22 cellular contexts compared by ENCODE assay signal in the genomic region with DNA sequence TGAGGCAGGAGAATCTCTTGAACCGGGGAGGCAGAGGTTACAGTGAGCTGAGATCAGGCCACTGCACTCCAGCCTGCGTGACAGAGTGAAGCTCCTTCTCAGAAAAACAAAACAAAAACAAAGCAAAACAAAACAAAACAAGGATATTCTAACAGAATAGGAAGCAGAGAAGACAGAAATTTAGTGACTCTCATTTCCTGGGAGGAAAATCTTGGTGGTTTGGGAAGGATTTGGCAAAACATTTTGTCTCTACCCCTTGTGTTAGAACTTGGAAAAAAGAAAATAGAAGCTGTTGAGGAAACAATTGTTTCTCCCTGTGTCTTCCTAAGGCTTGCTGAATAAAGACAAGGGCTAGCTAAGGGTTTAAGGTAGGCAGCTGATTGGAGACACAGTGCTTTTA.
DNase-seq lines count a peak whose midpoint lies in the region; ATAC-seq and TF ChIP-seq lines count a peak whose summit lies in the region.
"Had no signal": no experiment of that assay in that cellular context is flagged by ENCODE, and none has a peak within 500 bp of the region (broad histone marks: within the 10 kb centered on the region; RNA-seq: fewer than 3 reads in every experiment).

No MANE protein-coding gene starts in this region.

- no peak overlapping the region for H4K91ac ChIP-seq in mesenchymal stem cell (ENCODE audit: low read length)

- no peak overlapping the region for H2BK15ac ChIP-seq in mesenchymal stem cell (ENCODE audit: low read depth, poor library complexity, severe bottlenecking)

- H3K9me2 ChIP-seq in GM23338 (ENCODE audit: insufficient read depth): peaks cover 4% of the 10 kb centered on the region; the same call in 1 of the 2 replicates

- H3K14ac ChIP-seq in mesenchymal stem cell (ENCODE audit: low read length in 2 of 2): no peak overlapping the region

- no peak overlapping the region for H3K4ac ChIP-seq in mesenchymal stem cell (ENCODE audit: low read depth in 1 of 2, low read length in 2 of 2)

- no peak overlapping the region for H2AK5ac ChIP-seq in mesenchymal stem cell (ENCODE audit: low read length, severe bottlenecking)

- H3K36me3 Mint-ChIP-seq in GM23338 (ENCODE audit: low read depth): no peaks in the 10 kb centered on the region
- H3K36me3 Mint-ChIP-seq in nephron progenitor cell (ENCODE audit: low read depth): no peaks in the 10 kb centered on the region
- H3K36me3 Mint-ChIP-seq: CD4-positive, CD25-positive, alpha-beta regulatory T cell had no signal

- H4K20me1 ChIP-seq in GM23338 (replicated peaks; ENCODE audit: insufficient read depth): no peaks in the 10 kb centered on the region
- H4K20me1 ChIP-seq: BLaER1 had no signal

- H3K9ac ChIP-seq in mesenchymal stem cell (ENCODE audit: low read length): no peak overlapping the region
- H3K9ac ChIP-seq: BLaER1 had no signal

- H3K27me3 Mint-ChIP-seq in GM23338 (ENCODE audit: insufficient read depth, low read depth, poor library complexity): no peaks in the 10 kb centered on the region
- no peaks in the 10 kb centered on the region for H3K27me3 Mint-ChIP-seq in nephron progenitor cell (ENCODE audit: low read depth, poor library complexity)
- H3K27me3 Mint-ChIP-seq: CD4-positive, CD25-positive, alpha-beta regulatory T cell had no signal

- H3K4me3 Mint-ChIP-seq in GM23338 (no peak overlapping the region), nephron progenitor cell (no peak overlapping the region)
- H3K4me3 Mint-ChIP-seq: CD4-positive, CD25-positive, alpha-beta regulatory T cell had no signal

- H3K36me3 ChIP-seq in GM23338 (ENCODE audit: insufficient read depth): no peaks in the 10 kb centered on the region
- H3K36me3 ChIP-seq in SJSA1: no peaks in the 10 kb centered on the region
- H3K36me3 ChIP-seq in thoracic aorta: no peaks in the 10 kb centered on the region
- H3K36me3 ChIP-seq in mesenchymal stem cell (ENCODE audit: control insufficient read depth in 1 of 2, insufficient read depth in 2 of 2, low read depth in 1 of 2, low read length in 2 of 2): no peaks in the 10 kb centered on the region
- H3K36me3 ChIP-seq: BLaER1, SJCRH30 had no signal

- no peak overlapping the region for H3K23ac ChIP-seq in mesenchymal stem cell (ENCODE audit: low read length in 2 of 2)

- DNase-seq in GM23338 (ENCODE audit: low spot score) (no peak), SJSA1 (ENCODE audit: low read depth in 1 of 2, low spot score in 2 of 2) (peak in 1 of 2 experiments; percentile 57), nephron progenitor cell (no peak), thoracic aorta (ENCODE audit: low spot score) (no peak), NCI-H524 treated with DMSO at 0.1 percent for 48 hours (lab: John Stamatoyannopoulos, UW) (no peak), mesenchymal stem cell (no peak)
- DNase-seq: CD4-positive, CD25-positive, alpha-beta regulatory T cell; DMS153; DND-41; KG1; MV-4-11; NCI-H1105; NCI-H1436 treated with DMSO at 0.1 percent for 48 hours; NCI-H187 treated with DMSO at 0.1 percent for 48 hours; NCI-H2171 treated with DMSO at 0.1 percent for 48 hours; NCI-H345; NCI-H524; PC-9; SJCRH30 had no signal

- ATAC-seq in GM23338: no peak
- no peak for ATAC-seq in thoracic aorta (ENCODE audit: insufficient number of reproducible peaks, low FRiP score, low read depth)
- ATAC-seq in GM18517 (IDR thresholded peaks at IDR 0.05; ENCODE audit: unreplicated experiment): no peak
- ATAC-seq: Right ventricle myocardium inferior had no signal

- no peak overlapping the region for H2BK5ac ChIP-seq in mesenchymal stem cell (ENCODE audit: low read depth, low read length, poor library complexity, severe bottlenecking)

- H3K9me3 ChIP-seq in SJSA1 (replicated peaks) (no peaks in the 10 kb centered on the region), thoracic aorta (no peaks in the 10 kb centered on the region), mesenchymal stem cell (ENCODE audit: control insufficient read depth, low read length) (no peaks in the 10 kb centered on the region)
- H3K9me3 ChIP-seq: BLaER1, SJCRH30 had no signal

- H3K9me3 Mint-ChIP-seq in GM23338 (no peaks in the 10 kb centered on the region; the same call in 2 of the 3 replicates), nephron progenitor cell (no peaks in the 10 kb centered on the region)

- H3F3A ChIP-seq in GM23338 (replicated peaks; ENCODE audit: low read depth): no peaks in the 10 kb centered on the region

- no peaks in the 10 kb centered on the region for H3K79me2 ChIP-seq in GM23338 (replicated peaks; ENCODE audit: insufficient read depth)

- no peak overlapping the region for H3K27ac Mint-ChIP-seq in GM23338
- H3K27ac Mint-ChIP-seq in nephron progenitor cell: peak overlapping the region; percentile 36
- H3K27ac Mint-ChIP-seq: CD4-positive, CD25-positive, alpha-beta regulatory T cell had no signal

- no peaks in the 10 kb centered on the region for H3K4me1 ChIP-seq in GM23338 (ENCODE audit: insufficient read depth)
- peaks cover 17% of the 10 kb centered on the region for H3K4me1 ChIP-seq in SJSA1 (replicated peaks)
- H3K4me1 ChIP-seq in thoracic aorta (ENCODE audit: control insufficient read depth in 1 of 2, low read depth in 2 of 2): peaks cover 14 to 44% of the 10 kb centered on the region in 2 donors
- H3K4me1 ChIP-seq in mesenchymal stem cell (ENCODE audit: control insufficient read depth, insufficient read depth, low read depth, low read length): no peaks in the 10 kb centered on the region
- H3K4me1 ChIP-seq: SJCRH30 had no signal

- no peak overlapping the region for H4K8ac ChIP-seq in mesenchymal stem cell (ENCODE audit: low read length)

- H3K4me1 Mint-ChIP-seq in GM23338 (no peaks in the 10 kb centered on the region), nephron progenitor cell (peaks cover 12% of the 10 kb centered on the region)
- H3K4me1 Mint-ChIP-seq: CD4-positive, CD25-positive, alpha-beta regulatory T cell had no signal

- TF ChIP-seq CTCF in GM23338 (conservative IDR thresholded peaks at IDR 0.05; ENCODE audit: low read depth in 2 of 2) (no peak), nephron progenitor cell (IDR thresholded peaks at IDR 0.05) (no peak), thoracic aorta (IDR thresholded peaks at IDR 0.05) (no peak)

- H3K4me3 ChIP-seq in GM23338 (no peak overlapping the region), SJSA1 (no peak overlapping the region), thoracic aorta (no peak overlapping the region), mesenchymal stem cell (ENCODE audit: insufficient read depth in 1 of 2, low read depth in 1 of 2, low read length in 2 of 2) (no peak overlapping the region)
- H3K4me3 ChIP-seq: BLaER1, PC-9, SJCRH30 had no signal

- H3K79me1 ChIP-seq in mesenchymal stem cell (replicated peaks; ENCODE audit: low read length, poor library complexity, severe bottlenecking): no peaks in the 10 kb centered on the region

- no peak overlapping the region for H3K27ac ChIP-seq in GM23338 (ENCODE audit: low read depth)
- H3K27ac ChIP-seq in SJSA1: peak overlapping the region; percentile 70
- H3K27ac ChIP-seq in thoracic aorta: peak overlapping the region; percentile 71 to 78
- H3K27ac ChIP-seq in mesenchymal stem cell (ENCODE audit: low read length, poor library complexity, severe bottlenecking): no peak overlapping the region
- H3K27ac ChIP-seq: BLaER1, PC-9, SJCRH30 had no signal

- H3K27me3 ChIP-seq in GM23338 (ENCODE audit: insufficient read depth) (no peaks in the 10 kb centered on the region), SJSA1 (replicated peaks) (no peaks in the 10 kb centered on the region), thoracic aorta (replicated peaks; ENCODE audit: insufficient read depth) (no peaks in the 10 kb centered on the region), mesenchymal stem cell (ENCODE audit: control insufficient read depth in 1 of 2, insufficient read depth in 1 of 2, low read length in 2 of 2) (no peaks in the 10 kb centered on the region)
- H3K27me3 ChIP-seq: BLaER1, SJCRH30 had no signal

- no peak overlapping the region for H2BK120ac ChIP-seq in mesenchymal stem cell (ENCODE audit: low read depth, low read length)

- no CpG with 5 or more reads among the region's 2 CpGs for WGBS in mesenchymal stem cell

- H3K18ac ChIP-seq in mesenchymal stem cell (ENCODE audit: low read depth in 1 of 2, low read length in 2 of 2): no peak overlapping the region

- no peak overlapping the region for H2BK12ac ChIP-seq in mesenchymal stem cell (ENCODE audit: low read length in 2 of 2)

- H2AFZ ChIP-seq in GM23338 (peak overlapping the region; percentile 69; the same call in 1 of the 2 replicates), mesenchymal stem cell (ENCODE audit: low read depth, low read length) (no peak overlapping the region)
- H2AFZ ChIP-seq: PC-9 had no signal

- H3K4me2 ChIP-seq in GM23338 (no peak overlapping the region), mesenchymal stem cell (ENCODE audit: low read length, poor library complexity, severe bottlenecking) (no peak overlapping the region)
- H3K4me2 ChIP-seq: BLaER1, PC-9 had no signal

TF ChIP-seq in GM23338, 12 proteins besides CTCF, POLR2A, EP300 and RAD21 (continues in another document):
- no peak for TF ChIP-seq POLR2AphosphoS5 (IDR thresholded peaks at IDR 0.05; ENCODE audit: low read depth)
- no peak for TF ChIP-seq STAT1 (IDR thresholded peaks at IDR 0.05; ENCODE audit: unreplicated experiment)
- TF ChIP-seq CREB1 (CRISPR knock-in tag; IDR thresholded peaks at IDR 0.05; ENCODE audit: low read depth): no peak
- TF ChIP-seq JUNB (IDR thresholded peaks at IDR 0.05; ENCODE audit: unreplicated experiment): no peak

Comparison
In these comparisons a context has a peak if more than half of its experiments do, and no peak if none do; other contexts are left out.
1. H3K27ac ChIP-seq: peak in SJSA1 (single experiment) and thoracic aorta (2 of 2); none in GM23338 (single experiment) and mesenchymal stem cell (single experiment).